ENCODE assay signal across 14 cellular contexts in genomic region chr4:96016615-96017299, GRCh38.
DNase-seq lines count a peak whose midpoint lies in the region; ATAC-seq and TF ChIP-seq lines count a peak whose summit lies in the region.
"Had no signal": no experiment of that assay in that cellular context is flagged by ENCODE, and none has a peak within 500 bp of the region (broad histone marks: within the 10 kb centered on the region; RNA-seq: fewer than 3 reads in every experiment).

No MANE protein-coding gene starts in this region.

- dilution Hi-C loops in mammary epithelial cell (cut with HindIII; ENCODE audit: low sequenced_read_pairs), result no loop called here

- H3K4me3 Mint-ChIP-seq in progenitor cell of endocrine pancreas (ENCODE audit: low read depth), result no peak overlapping the region
- no peak overlapping the region for H3K4me3 Mint-ChIP-seq in activated T-helper 1 cell treated with anti-CD3 and anti-CD28 coated beads, Interleukin-12 subunit alpha, Interleukin-12 subunit beta, Interleukin-2, Interleukin-4 antibody, amounts not matched to agents 30 ng/mL and 10 ng/mL and 1 ng/mL, durations not matched to agents 14 hours and 24 hours and 36 hours
- H3K4me3 Mint-ChIP-seq: activated T-cell treated with anti-CD3 and anti-CD28 coated beads, Interleukin-2, amount 50 U/mL, for 72 hours; dendritic cell treated with granulocyte-macrophage colony-stimulating factor and Interleukin-4, amounts not matched to agents 40 ng/mL and 50 ng/mL, for 4 days; natural killer cell had no signal

- H3K4me3 ChIP-seq in mammary epithelial cell (replicated peaks in 1 of 3; ENCODE audit: insufficient read depth in 1 of 3, low read depth in 2 of 3, low read length in 3 of 3), result no peak overlapping the region
- H3K4me3 ChIP-seq: suprapubic skin had no signal

- H3K27ac ChIP-seq in mammary epithelial cell (ENCODE audit: insufficient read depth, low read depth, low read length), result no peak overlapping the region
- H3K27ac ChIP-seq: suprapubic skin had no signal

- no peak overlapping the region for H3K9ac ChIP-seq in mammary epithelial cell (ENCODE audit: insufficient read depth, low read length)

- no TSS peak for BruUV-seq in mammary epithelial cell (replicated peaks; lab: Mats Ljungman, UMichigan)

- no peaks in the 10 kb centered on the region for H3K27me3 ChIP-seq in mammary epithelial cell (ENCODE audit: insufficient read depth, low read length)
- H3K27me3 ChIP-seq: suprapubic skin had no signal

- peak overlapping the region; percentile 46 for H2AFZ ChIP-seq in mammary epithelial cell (ENCODE audit: low read depth, low read length)

- H3K27me3 Mint-ChIP-seq in progenitor cell of endocrine pancreas, result no peaks in the 10 kb centered on the region
- no peaks in the 10 kb centered on the region for H3K27me3 Mint-ChIP-seq in activated T-helper 1 cell treated with anti-CD3 and anti-CD28 coated beads, Interleukin-12 subunit alpha, Interleukin-12 subunit beta, Interleukin-2, Interleukin-4 antibody, amounts not matched to agents 30 ng/mL and 10 ng/mL and 1 ng/mL, durations not matched to agents 14 hours and 24 hours and 36 hours (ENCODE audit: insufficient read depth)
- H3K27me3 Mint-ChIP-seq: dendritic cell treated with granulocyte-macrophage colony-stimulating factor and Interleukin-4, amounts not matched to agents 40 ng/mL and 50 ng/mL, for 4 days had no signal

- DNase-seq in mammary epithelial cell (peak; percentile 87), progenitor cell of endocrine pancreas (ENCODE audit: low spot score, unreplicated experiment) (no peak), T-helper 1 cell (no peak)
- DNase-seq in activated CD8-positive, alpha-beta memory T cell treated with anti-CD3 and anti-CD28 coated beads for 24 hours, result no peak
- no peak for DNase-seq in activated T-helper 1 cell treated with anti-CD3 and anti-CD28 coated beads, Interleukin-12 subunit alpha, Interleukin-12 subunit beta, Interleukin-2, Interleukin-4 antibody, amounts not matched to agents 30 ng/mL and 10 ng/mL and 1 ng/mL, durations not matched to agents 14 hours and 24 hours and 36 hours (ENCODE audit: low spot score)
- DNase-seq: activated T-cell treated with anti-CD3 and anti-CD28 coated beads, Interleukin-2, amount 50 U/mL, for 72 hours; DMS79 treated with DMSO at 0.1 percent for 48 hours; natural killer cell; NCI-H82; stimulated activated CD4-positive, alpha-beta T cell treated with anti-CD3 and anti-CD28 coated beads, Interleukin-4, amount 100 ng/mL, for 4 hours had no signal

- peaks cover 36% of the 10 kb centered on the region for H3K4me1 Mint-ChIP-seq in progenitor cell of endocrine pancreas (ENCODE audit: low read depth)
- no peaks in the 10 kb centered on the region for H3K4me1 Mint-ChIP-seq in activated T-helper 1 cell treated with anti-CD3 and anti-CD28 coated beads, Interleukin-12 subunit alpha, Interleukin-12 subunit beta, Interleukin-2, Interleukin-4 antibody, amounts not matched to agents 30 ng/mL and 10 ng/mL and 1 ng/mL, durations not matched to agents 14 hours and 24 hours and 36 hours (ENCODE audit: low read depth)
- H3K4me1 Mint-ChIP-seq: natural killer cell had no signal

- H3K4me2 ChIP-seq in mammary epithelial cell (ENCODE audit: insufficient read depth, low read depth, low read length), result no peak overlapping the region

- H3K36me3 Mint-ChIP-seq in progenitor cell of endocrine pancreas (ENCODE audit: insufficient read depth), result no peaks in the 10 kb centered on the region
- H3K36me3 Mint-ChIP-seq in activated T-helper 1 cell treated with anti-CD3 and anti-CD28 coated beads, Interleukin-12 subunit alpha, Interleukin-12 subunit beta, Interleukin-2, Interleukin-4 antibody, amounts not matched to agents 30 ng/mL and 10 ng/mL and 1 ng/mL, durations not matched to agents 14 hours and 24 hours and 36 hours (ENCODE audit: low read depth), result no peaks in the 10 kb centered on the region
- H3K36me3 Mint-ChIP-seq: natural killer cell had no signal

- peak; percentile 49 for ATAC-seq in GM21529 (IDR thresholded peaks at IDR 0.05; ENCODE audit: unreplicated experiment)
- peak; percentile 97 for ATAC-seq in HG03342 (IDR thresholded peaks at IDR 0.05; ENCODE audit: unreplicated experiment)
- ATAC-seq: natural killer cell had no signal

- no peaks in the 10 kb centered on the region for H4K20me1 ChIP-seq in mammary epithelial cell (ENCODE audit: insufficient read depth, low read length)

- H3K79me2 ChIP-seq in mammary epithelial cell (ENCODE audit: insufficient read depth, low read length), result no peaks in the 10 kb centered on the region

- 100% methylated on average over 3 of the region's 4 CpGs for WGBS in mammary epithelial cell (ENCODE audit: low coverage, missing lambda C conversion rate)

- in situ Hi-C loops in mammary epithelial cell (cut with MboI; ENCODE audit: low sequenced_read_pairs in 2 of 2), result no loop called here

- CTCF ChIA-PET in mammary epithelial cell (lab: Charles Lee; ENCODE audit: low non-redundant PET), result no interaction called here

- no peaks in the 10 kb centered on the region for H3K36me3 ChIP-seq in mammary epithelial cell (ENCODE audit: insufficient read depth, low read length)
- H3K36me3 ChIP-seq: suprapubic skin had no signal

- no peak for TF ChIP-seq CTCF in mammary epithelial cell (conservative IDR thresholded peaks at IDR 0.05 in 1 of 2, IDR thresholded peaks at IDR 0.05 in 1 of 2; ENCODE audit: extremely low read depth in 1 of 2, insufficient read depth in 1 of 2, low read depth in 1 of 2, low read length in 2 of 2)
- TF ChIP-seq CTCF in progenitor cell of endocrine pancreas (IDR thresholded peaks at IDR 0.05; ENCODE audit: unreplicated experiment), result no peak

- peaks cover 6% of the 10 kb centered on the region for H3K4me1 ChIP-seq in mammary epithelial cell (ENCODE audit: insufficient read depth, low read length)
- H3K4me1 ChIP-seq: suprapubic skin had no signal

- H3K9me3 ChIP-seq in mammary epithelial cell (replicated peaks; ENCODE audit: insufficient read depth, low read length), result no peaks in the 10 kb centered on the region
- H3K9me3 ChIP-seq: suprapubic skin had no signal

- peak overlapping the region; percentile 47 for H3K27ac Mint-ChIP-seq in progenitor cell of endocrine pancreas
- no peak overlapping the region for H3K27ac Mint-ChIP-seq in activated T-helper 1 cell treated with anti-CD3 and anti-CD28 coated beads, Interleukin-12 subunit alpha, Interleukin-12 subunit beta, Interleukin-2, Interleukin-4 antibody, amounts not matched to agents 30 ng/mL and 10 ng/mL and 1 ng/mL, durations not matched to agents 14 hours and 24 hours and 36 hours
- H3K27ac Mint-ChIP-seq: activated T-cell treated with anti-CD3 and anti-CD28 coated beads, Interleukin-2, amount 50 U/mL, for 72 hours; dendritic cell treated with granulocyte-macrophage colony-stimulating factor and Interleukin-4, amounts not matched to agents 40 ng/mL and 50 ng/mL, for 4 days; natural killer cell had no signal

- intact Hi-C loops in mammary epithelial cell (cut with micrococcal nuclease), result no loop called here
- intact Hi-C loops in activated T-helper 1 cell treated with anti-CD3 and anti-CD28 coated beads, Interleukin-12 subunit alpha, Interleukin-12 subunit beta, Interleukin-2, Interleukin-4 antibody, amounts not matched to agents 30 ng/mL and 10 ng/mL and 1 ng/mL, durations not matched to agents 14 hours and 24 hours and 36 hours (cut with micrococcal nuclease), result no loop called here

- H3K9me3 Mint-ChIP-seq in progenitor cell of endocrine pancreas (ENCODE audit: low read depth), result no peaks in the 10 kb centered on the region
- no peaks in the 10 kb centered on the region for H3K9me3 Mint-ChIP-seq in activated T-helper 1 cell treated with anti-CD3 and anti-CD28 coated beads, Interleukin-12 subunit alpha, Interleukin-12 subunit beta, Interleukin-2, Interleukin-4 antibody, amounts not matched to agents 30 ng/mL and 10 ng/mL and 1 ng/mL, durations not matched to agents 14 hours and 24 hours and 36 hours
- H3K9me3 Mint-ChIP-seq: activated T-cell treated with anti-CD3 and anti-CD28 coated beads, Interleukin-2, amount 50 U/mL, for 72 hours had no signal
